Comparison of ENCODE assay signal across 20 cellular contexts in the genomic region with DNA sequence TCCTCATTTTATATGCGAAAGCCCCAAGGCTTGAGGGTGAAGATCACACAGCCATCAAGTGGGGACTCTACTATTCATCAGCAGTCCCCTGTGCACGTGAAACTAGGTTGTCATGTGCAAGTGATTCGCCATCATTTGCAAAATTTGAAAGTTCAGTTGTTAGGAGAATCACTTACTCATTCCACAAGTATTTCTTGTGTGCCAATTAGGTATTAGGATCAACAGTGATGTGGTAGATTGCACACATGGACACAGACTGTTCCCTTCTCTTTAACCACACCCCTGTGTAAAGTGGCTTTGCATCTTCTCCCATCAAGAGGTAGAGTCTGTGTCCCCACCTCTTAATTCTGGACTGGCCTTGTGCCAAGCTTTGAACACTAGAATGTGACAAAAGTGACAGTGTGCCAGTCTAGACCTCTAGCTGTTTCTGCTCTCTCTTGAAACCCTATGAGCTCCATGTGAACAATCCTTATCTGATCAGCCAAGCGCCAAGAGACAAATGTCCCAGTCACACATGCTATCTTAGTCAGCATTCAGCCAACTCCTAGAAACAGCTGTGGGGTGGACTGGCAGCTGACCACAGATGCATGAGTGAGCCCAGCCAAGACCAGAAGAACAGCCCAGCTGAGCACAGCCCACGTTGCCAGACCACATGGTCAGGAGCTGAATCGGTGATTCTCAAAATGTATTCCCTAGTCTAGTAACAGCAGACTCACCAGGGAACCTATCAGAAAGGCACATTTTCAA. TPM values are rescaled to one million over a fixed set of nuclear protein-coding genes. Genes with fewer than 3 reads are reported as not detected.
"Had no signal": no experiment of that assay in that cellular context is flagged by ENCODE, and none has a peak within 500 bp of the region (broad histone marks: within the 10 kb centered on the region; RNA-seq: fewer than 3 reads in every experiment).

No MANE protein-coding gene starts in this region.

- DNase-seq: activated CD4-positive, alpha-beta memory T cell treated with anti-CD3 and anti-CD28 coated beads for 36 hours; activated CD4-positive, CD25-positive, alpha-beta regulatory T cell treated with anti-CD3 and anti-CD28 coated beads, Interleukin-2, amount 50 U/mL, for 72 hours; activated gamma-delta T cell; activated naive CD8-positive, alpha-beta T cell treated with anti-CD3 and anti-CD28 coated beads for 36 hours; activated T-cell treated with anti-CD3 and anti-CD28 coated beads, Interleukin-2, amount 50 U/mL, for 48 hours; cerebellar nuclear complex; dermis blood vessel endothelial cell; foreskin fibroblast; glutamatergic neuron; mucosa of descending colon; nucleus accumbens; right cardiac atrium; spleen; stimulated activated CD4-positive, alpha-beta T cell treated with anti-CD3 and anti-CD28 coated beads, Interleukin-1b, Interleukin-23, amount 100 ng/mL, for 48 hours; substantia nigra; T-helper 2 cell; transverse colon had no signal

- H3K4me3 Mint-ChIP-seq: activated CD4-positive, alpha-beta memory T cell treated with anti-CD3 and anti-CD28 coated beads for 36 hours; activated naive CD8-positive, alpha-beta T cell treated with anti-CD3 and anti-CD28 coated beads for 36 hours; natural killer cell treated with Interleukin-12 subunit alpha and Interleukin-12 subunit beta and Interleukin-15 and Interleukin-18, amount 100 ng/mL, for 72 hours; stimulated activated memory B cell treated with anti-CD40 and anti-IgM and Interleukin-4, amounts not matched to agents 10 μg/mL and 1 μg/mL and 100 μg/mL, for 72 hours had no signal

- H3K27ac Mint-ChIP-seq: activated CD4-positive, alpha-beta memory T cell treated with anti-CD3 and anti-CD28 coated beads for 36 hours; activated naive CD8-positive, alpha-beta T cell treated with anti-CD3 and anti-CD28 coated beads for 36 hours; natural killer cell treated with Interleukin-12 subunit alpha and Interleukin-12 subunit beta and Interleukin-15 and Interleukin-18, amount 100 ng/mL, for 72 hours; stimulated activated memory B cell treated with anti-CD40 and anti-IgM and Interleukin-4, amounts not matched to agents 10 μg/mL and 1 μg/mL and 100 μg/mL, for 72 hours had no signal

- H3K9me3 Mint-ChIP-seq: activated CD4-positive, alpha-beta memory T cell treated with anti-CD3 and anti-CD28 coated beads for 36 hours; activated naive CD8-positive, alpha-beta T cell treated with anti-CD3 and anti-CD28 coated beads for 36 hours; natural killer cell treated with Interleukin-12 subunit alpha and Interleukin-12 subunit beta and Interleukin-15 and Interleukin-18, amount 100 ng/mL, for 72 hours had no signal

- H3K9me3 ChIP-seq: mucosa of descending colon, transverse colon had no signal

- H3K4me1 ChIP-seq: esophagus muscularis mucosa, spleen, transverse colon had no signal

- H3K36me3 Mint-ChIP-seq: activated CD4-positive, alpha-beta memory T cell treated with anti-CD3 and anti-CD28 coated beads for 36 hours; activated naive CD8-positive, alpha-beta T cell treated with anti-CD3 and anti-CD28 coated beads for 36 hours; natural killer cell treated with Interleukin-12 subunit alpha and Interleukin-12 subunit beta and Interleukin-15 and Interleukin-18, amount 100 ng/mL, for 72 hours; stimulated activated memory B cell treated with anti-CD40 and anti-IgM and Interleukin-4, amounts not matched to agents 10 μg/mL and 1 μg/mL and 100 μg/mL, for 72 hours had no signal

- H3K36me3 ChIP-seq: esophagus muscularis mucosa, spleen, transverse colon had no signal

- H3K27me3 ChIP-seq: transverse colon had no signal

- H3K4me3 ChIP-seq: esophagus muscularis mucosa, mucosa of descending colon, spleen, transverse colon had no signal

- H3K27ac ChIP-seq: esophagus muscularis mucosa, spleen, transverse colon had no signal

- H3K4me1 Mint-ChIP-seq: activated naive CD8-positive, alpha-beta T cell treated with anti-CD3 and anti-CD28 coated beads for 36 hours had no signal

RNA-seq across cellular contexts. Expression of a gene that starts 31.5 kb away (rescaled TPM):
- total RNA-seq: activated naive CD8-positive, alpha-beta T cell treated with anti-CD3 and anti-CD28 coated beads for 36 hours had no signal
